In genomic region chr15:62165029-62165792, GRCh38 we compare ENCODE assay signal across 8 cellular contexts. TPM values are rescaled to one million over a fixed set of nuclear protein-coding genes. Genes with fewer than 3 reads are reported as not detected.
DNase-seq lines count a peak whose midpoint lies in the region; ATAC-seq lines count a peak whose summit lies in the region.

Gene C2CD4B (minus strand): TSS chr15:62165285. CDS start chr15:62164984, 301 bp downstream.

- ATAC-seq in HG02798 (IDR thresholded peaks at IDR 0.05; ENCODE audit: poor library complexity, unreplicated experiment) = no peak

- intact Hi-C loops in dendritic cell treated with granulocyte-macrophage colony-stimulating factor and Interleukin-4, amounts not matched to agents 40 ng/mL and 50 ng/mL, for 4 days (cut with micrococcal nuclease) = no loop called here

- H3K4me3 ChIP-seq in stomach smooth muscle (ENCODE audit: low read length in 2 of 2) = peak within 1 kb of the TSS; percentile 10 to 62

- H3K27ac Mint-ChIP-seq in dendritic cell treated with granulocyte-macrophage colony-stimulating factor and Interleukin-4, amounts not matched to agents 40 ng/mL and 50 ng/mL, for 4 days = no peak within 1 kb of the TSS

- H3K4me3 Mint-ChIP-seq in dendritic cell treated with granulocyte-macrophage colony-stimulating factor and Interleukin-4, amounts not matched to agents 40 ng/mL and 50 ng/mL, for 4 days = peak within 1 kb of the TSS; percentile 30

- peaks cover 59% of the 10 kb centered on the region for H3K27me3 Mint-ChIP-seq in dendritic cell treated with granulocyte-macrophage colony-stimulating factor and Interleukin-4, amounts not matched to agents 40 ng/mL and 50 ng/mL, for 4 days

- H3K9ac ChIP-seq in stomach smooth muscle (ENCODE audit: low read length in 2 of 2) = no peak within 1 kb of the TSS

- H3K27ac ChIP-seq in stomach smooth muscle (ENCODE audit: low read length) = no peak within 1 kb of the TSS

- H3K36me3 Mint-ChIP-seq in dendritic cell treated with granulocyte-macrophage colony-stimulating factor and Interleukin-4, amounts not matched to agents 40 ng/mL and 50 ng/mL, for 4 days (ENCODE audit: low read depth) = no peaks in the 10 kb centered on the region

- H3K4me1 Mint-ChIP-seq in dendritic cell treated with granulocyte-macrophage colony-stimulating factor and Interleukin-4, amounts not matched to agents 40 ng/mL and 50 ng/mL, for 4 days (ENCODE audit: low read depth) = peaks cover 19% of the 10 kb centered on the region

- H3K27me3 ChIP-seq in stomach smooth muscle (ENCODE audit: control insufficient read depth in 1 of 2, insufficient read depth in 2 of 2, low read length in 2 of 2) = peaks cover 32 to 50% of the 10 kb centered on the region in 2 donors

- no peaks in the 10 kb centered on the region for H3K9me3 ChIP-seq in stomach smooth muscle (ENCODE audit: control insufficient read depth in 2 of 2, low read length in 2 of 2)

- peaks cover 9% of the 10 kb centered on the region for H3K4me1 ChIP-seq in stomach smooth muscle (ENCODE audit: control insufficient read depth, insufficient read depth, low read length)

- H3K36me3 ChIP-seq in stomach smooth muscle (ENCODE audit: control insufficient read depth in 2 of 2, insufficient read depth in 2 of 2, low read length in 2 of 2) = no peaks in the 10 kb centered on the region

- H3K9me3 Mint-ChIP-seq in dendritic cell treated with granulocyte-macrophage colony-stimulating factor and Interleukin-4, amounts not matched to agents 40 ng/mL and 50 ng/mL, for 4 days = no peaks in the 10 kb centered on the region

- DNase-seq in DMS79 (lab: John Stamatoyannopoulos, UW) (peak; percentile 36), SK-N-DZ (ENCODE audit: low spot score) (peak; percentile 32), lung microvascular endothelial cell (ENCODE audit: low read depth in 2 of 2) (peak; percentile 89 to 94), kidney glomerular epithelial cell (lab: John Stamatoyannopoulos, UW) (no peak), NCI-H446 (lab: John Stamatoyannopoulos, UW) (no peak)

RNA-seq across cellular contexts. Expression of gene C2CD4B, which starts in this region (rescaled TPM):
- polyA plus RNA-seq in SK-N-DZ (2014; cell fraction: cytosol; rRNA removed) = 0.38 TPM in 1 of 2 replicates, not detected in the other
- polyA plus RNA-seq in SK-N-DZ (2014; cell fraction: nucleus; rRNA removed) = 0.88 TPM in 1 of 2 replicates, not detected in the other
- total RNA-seq in lung microvascular endothelial cell = 20.0 and 45.6 TPM in 2 replicates

Comparison
In these comparisons a context has a peak if more than half of its experiments do, and no peak if none do; other contexts are left out.
1. DNase-seq: peak in DMS79 (single experiment), SK-N-DZ (single experiment) and lung microvascular endothelial cell (2 of 2); none in kidney glomerular epithelial cell (single experiment) and NCI-H446 (0 of 2).